12 cellular contexts compared by ENCODE assay signal in the genomic region with DNA sequence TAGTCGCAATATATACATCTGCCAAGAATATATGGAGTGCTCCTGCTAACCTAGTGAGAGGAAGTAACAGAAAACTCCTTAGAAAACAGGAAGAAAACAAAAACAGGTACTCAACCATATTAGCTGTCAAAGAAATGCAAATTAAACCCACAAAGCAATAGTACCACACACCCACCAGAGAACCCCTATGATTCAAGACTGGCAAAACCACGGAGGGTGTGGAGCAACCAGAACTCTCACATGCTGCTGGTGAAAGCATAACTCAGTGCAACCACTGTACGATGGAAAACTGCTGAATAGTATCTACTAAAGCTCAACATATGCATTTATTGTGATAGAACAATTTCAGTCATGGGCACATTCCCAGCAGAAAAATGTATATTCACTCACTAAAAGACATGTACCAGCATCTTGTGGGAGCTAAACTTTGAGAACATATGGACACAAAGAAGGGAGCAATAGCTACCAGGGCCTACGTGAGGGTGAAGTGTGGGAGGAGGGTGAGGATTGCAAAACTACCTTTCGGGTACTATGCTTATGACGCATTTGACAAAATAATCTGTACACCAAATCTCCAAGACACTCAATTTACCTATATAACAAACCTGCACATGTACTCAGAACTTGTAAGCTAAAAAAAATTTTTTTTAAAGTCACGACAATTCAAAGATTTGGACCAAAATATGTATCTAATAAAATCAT. TPM values are rescaled to one million over a fixed set of nuclear protein-coding genes. Genes with fewer than 3 reads are reported as not detected.
A peak's percentile ranks its signal among the peaks of the same experiment; 100 is the strongest.
DNase-seq lines count a peak whose midpoint lies in the region; ATAC-seq and TF ChIP-seq lines count a peak whose summit lies in the region.
"Had no signal": no experiment of that assay in that cellular context is flagged by ENCODE, and none has a peak within 500 bp of the region (broad histone marks: within the 10 kb centered on the region; RNA-seq: fewer than 3 reads in every experiment).

No MANE protein-coding gene starts in this region.

- H3K4me3 Mint-ChIP-seq in activated T-helper 17 cell treated with anti-CD3 and anti-CD28 coated beads, Interleukin-2, amount 50 U/mL, for 72 hours: no peak overlapping the region
- no peak overlapping the region for H3K4me3 Mint-ChIP-seq in effector memory CD8-positive, alpha-beta T cell
- no peak overlapping the region for H3K4me3 Mint-ChIP-seq in endodermal cell
- H3K4me3 Mint-ChIP-seq: nephron had no signal

- H3K36me3 ChIP-seq in endodermal cell (ENCODE audit: control insufficient read depth, insufficient read depth, low read length) (no peaks in the 10 kb centered on the region), PC-3 (ENCODE audit: low read depth, low read length) (no peaks in the 10 kb centered on the region)
- H3K36me3 ChIP-seq: uterus had no signal

- H2AFZ ChIP-seq in PC-3 (ENCODE audit: low read length): no peak overlapping the region

- no peaks in the 10 kb centered on the region for H3K27me3 ChIP-seq in endodermal cell (ENCODE audit: control insufficient read depth, insufficient read depth, low read length, poor library complexity, severe bottlenecking)
- H3K27me3 ChIP-seq in PC-3 (ENCODE audit: low read length): no peaks in the 10 kb centered on the region
- H3K27me3 ChIP-seq: uterus had no signal

- DNase-seq in GM12864 (ENCODE audit: low read depth) (peak; percentile 44), endodermal cell (no peak), PC-3 (no peak), cardiac septum (ENCODE audit: low spot score) (no peak)
- no peak for DNase-seq in effector memory CD8-positive, alpha-beta T cell
- DNase-seq: left cardiac atrium, NCI-H1417, uterus had no signal

- peaks cover 42% of the 10 kb centered on the region for H3K27me3 Mint-ChIP-seq in activated T-helper 17 cell treated with anti-CD3 and anti-CD28 coated beads, Interleukin-2, amount 50 U/mL, for 72 hours
- peaks cover 38 to 50% of the 10 kb centered on the region in 2 donors for H3K27me3 Mint-ChIP-seq in effector memory CD8-positive, alpha-beta T cell
- H3K27me3 Mint-ChIP-seq in endodermal cell (ENCODE audit: insufficient read depth): no peaks in the 10 kb centered on the region

- H3K9ac ChIP-seq in endodermal cell (ENCODE audit: extremely low read depth, low read length, poor library complexity, severe bottlenecking): no peak overlapping the region
- no peak overlapping the region for H3K9ac ChIP-seq in PC-3 (ENCODE audit: low read length)

- H3K4me1 Mint-ChIP-seq in activated T-helper 17 cell treated with anti-CD3 and anti-CD28 coated beads, Interleukin-2, amount 50 U/mL, for 72 hours: no peaks in the 10 kb centered on the region
- no peaks in the 10 kb centered on the region for H3K4me1 Mint-ChIP-seq in effector memory CD8-positive, alpha-beta T cell (ENCODE audit: low read depth in 2 of 2)
- no peaks in the 10 kb centered on the region for H3K4me1 Mint-ChIP-seq in endodermal cell
- H3K4me1 Mint-ChIP-seq: nephron had no signal

- no TSS peak for BruUV-seq in PC-3 (replicated peaks; lab: Mats Ljungman, UMichigan)

- no peak for TF ChIP-seq CTCF in GM12864 (IDR thresholded peaks at IDR 0.05; ENCODE audit: low read depth, low read length, missing control alignments)
- TF ChIP-seq CTCF in endodermal cell (conservative IDR thresholded peaks at IDR 0.05): no peak
- no peak for TF ChIP-seq CTCF in PC-3 (conservative IDR thresholded peaks at IDR 0.05; ENCODE audit: low read depth, low read length)

- no peaks in the 10 kb centered on the region for H3F3A ChIP-seq in PC-3 (ENCODE audit: low read length, unreplicated experiment)

- ATAC-seq in GM19035 (IDR thresholded peaks at IDR 0.05; ENCODE audit: unreplicated experiment) (peak; percentile 82), HG03045 (IDR thresholded peaks at IDR 0.05; ENCODE audit: unreplicated experiment) (peak; percentile 59), PC-3 (no peak)
- peak; percentile 83 for ATAC-seq in activated T-helper 17 cell treated with anti-CD3 and anti-CD28 coated beads, Interleukin-2, amount 50 U/mL, for 72 hours (replicated peaks)
- ATAC-seq in effector memory CD8-positive, alpha-beta T cell (replicated peaks): no peak
- ATAC-seq: left cardiac atrium had no signal

- H3K9me3 ChIP-seq in endodermal cell (ENCODE audit: control insufficient read depth, low read length) (no peaks in the 10 kb centered on the region), PC-3 (ENCODE audit: low read length) (no peaks in the 10 kb centered on the region)
- H3K9me3 ChIP-seq: uterus had no signal

- no peak overlapping the region for H3K4me3 ChIP-seq in GM12864 (ENCODE audit: low read depth, low read length)
- H3K4me3 ChIP-seq in endodermal cell (ENCODE audit: low read length): no peak overlapping the region
- H3K4me3 ChIP-seq in PC-3 (ENCODE audit: low read length): no peak overlapping the region
- H3K4me3 ChIP-seq: uterus had no signal

- H3K79me2 ChIP-seq in PC-3 (ENCODE audit: low read length): peaks cover 29% of the 10 kb centered on the region

- no peak overlapping the region for H3K27ac Mint-ChIP-seq in activated T-helper 17 cell treated with anti-CD3 and anti-CD28 coated beads, Interleukin-2, amount 50 U/mL, for 72 hours
- no peak overlapping the region for H3K27ac Mint-ChIP-seq in effector memory CD8-positive, alpha-beta T cell
- no peak overlapping the region for H3K27ac Mint-ChIP-seq in endodermal cell
- H3K27ac Mint-ChIP-seq: nephron had no signal

- no peak overlapping the region for H3K4me2 ChIP-seq in PC-3 (ENCODE audit: low read length)

- H3K27ac ChIP-seq in endodermal cell (ENCODE audit: low read depth, low read length) (no peak overlapping the region), PC-3 (ENCODE audit: low read length) (no peak overlapping the region)
- H3K27ac ChIP-seq: uterus had no signal

- CTCF ChIA-PET in PC-3 (lab: Charles Lee): interaction anchor here (0.6 kb wide), 1 partner anchor 12 kb away, joined by 3 read pairs; no protein-coding TSS in a partner anchor

- H3K36me3 Mint-ChIP-seq in activated T-helper 17 cell treated with anti-CD3 and anti-CD28 coated beads, Interleukin-2, amount 50 U/mL, for 72 hours (ENCODE audit: low read depth): no peaks in the 10 kb centered on the region
- no peaks in the 10 kb centered on the region for H3K36me3 Mint-ChIP-seq in effector memory CD8-positive, alpha-beta T cell (ENCODE audit: insufficient read depth)
- H3K36me3 Mint-ChIP-seq in endodermal cell (ENCODE audit: low read depth): no peaks in the 10 kb centered on the region

- 89 to 100% methylated on average over 2 to 7 of the region's 7 CpGs for WGBS in endodermal cell (ENCODE audit: insufficient coverage in 1 of 2, insufficient read length in 1 of 2), 2 experiments

- intact Hi-C loops in PC-3 (cut with micrococcal nuclease): no loop called here
- intact Hi-C loops in cardiac septum (cut with DNase I): no loop called here

- POLR2A ChIA-PET in PC-3 (lab: Charles Lee; ENCODE audit: unreplicated experiment): no interaction called here

- no peaks in the 10 kb centered on the region for H3K4me1 ChIP-seq in endodermal cell (ENCODE audit: control insufficient read depth, insufficient read depth, low read length)
- H3K4me1 ChIP-seq in PC-3 (ENCODE audit: insufficient read depth, low read length): peaks cover 8% of the 10 kb centered on the region; the same call in 1 of the 2 replicates
- H3K4me1 ChIP-seq: uterus had no signal

- H3K9me2 ChIP-seq in PC-3 (replicated peaks; ENCODE audit: low read length): no peaks in the 10 kb centered on the region

- H4K20me1 ChIP-seq in PC-3 (ENCODE audit: low read length): no peaks in the 10 kb centered on the region

- no peaks in the 10 kb centered on the region for H3K9me3 Mint-ChIP-seq in activated T-helper 17 cell treated with anti-CD3 and anti-CD28 coated beads, Interleukin-2, amount 50 U/mL, for 72 hours
- no peaks in the 10 kb centered on the region for H3K9me3 Mint-ChIP-seq in effector memory CD8-positive, alpha-beta T cell
- H3K9me3 Mint-ChIP-seq in endodermal cell: no peaks in the 10 kb centered on the region
- H3K9me3 Mint-ChIP-seq: nephron had no signal

RNA-seq across cellular contexts. Expression of gene PTPN3, which starts 34.0 kb away (rescaled TPM):
- total RNA-seq in activated T-helper 17 cell treated with anti-CD3 and anti-CD28 coated beads, Interleukin-2, amount 50 U/mL, for 72 hours: under 1 TPM; 0.41 to 0.82 TPM
- total RNA-seq in endodermal cell: 1 to 10 TPM; 2.7 to 4.6 TPM
- 1.1 TPM for polyA plus RNA-seq in endodermal cell (2013, experiment 1 of 2)
- 1.1 TPM for polyA plus RNA-seq in endodermal cell (2013, experiment 2 of 2)
- 8.4 and 8.7 TPM in 2 replicates for total RNA-seq in PC-3 (2014; rRNA removed)
- total RNA-seq in cardiac septum: 17.4 TPM

Comparison
In these comparisons a context has a peak if more than half of its experiments do, and no peak if none do; other contexts are left out.
1. ATAC-seq: peak in GM19035 (single experiment), HG03045 (single experiment) and activated T-helper 17 cell treated with anti-CD3 and anti-CD28 coated beads, Interleukin-2, amount 50 U/mL, for 72 hours (single experiment); none in effector memory CD8-positive, alpha-beta T cell (single experiment) and PC-3 (single experiment).